18 cellular contexts compared by ENCODE assay signal in the genomic region with DNA sequence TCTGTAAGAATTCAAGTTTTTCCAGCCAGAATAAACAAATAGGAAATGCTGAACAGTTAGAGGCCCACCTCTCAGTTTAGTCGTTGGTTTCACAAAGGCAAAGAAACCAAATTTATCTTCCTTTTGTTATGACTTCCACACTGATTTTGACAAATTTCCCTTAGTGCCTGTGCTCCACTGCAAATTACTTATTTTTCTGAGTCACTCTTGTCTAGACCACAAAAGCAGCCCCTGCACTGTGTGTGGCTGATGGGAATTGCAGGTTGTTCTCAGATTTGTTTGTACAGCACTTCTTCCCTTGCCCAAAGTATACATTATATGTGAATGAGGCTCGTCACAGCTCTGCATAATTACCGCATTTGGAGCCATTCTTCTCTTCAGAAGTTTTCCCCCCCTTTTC.
DNase-seq lines count a peak whose midpoint lies in the region; ATAC-seq, FAIRE-seq and TF ChIP-seq lines count a peak whose summit lies in the region.
"Had no signal": no experiment of that assay in that cellular context is flagged by ENCODE, and none has a peak within 500 bp of the region (broad histone marks: within the 10 kb centered on the region; RNA-seq: fewer than 3 reads in every experiment).

No MANE protein-coding gene starts in this region.

- peak overlapping the region; percentile 28 for H4K8ac ChIP-seq in mesendoderm (ENCODE audit: low read depth, low read length)

- ATAC-seq in activated T-cell treated with anti-CD3 and anti-CD28 coated beads, Interleukin-2, amount 50 U/mL, for 72 hours (replicated peaks in 1 of 2) = no peak
- ATAC-seq in right cardiac atrium = no peak
- ATAC-seq: body of pancreas; effector memory CD8-positive, alpha-beta T cell; heart left ventricle had no signal

- intact Hi-C loops in right cardiac atrium (cut with DNase I) = no loop called here

- H4K20me1 ChIP-seq in astrocyte (ENCODE audit: insufficient read depth, low read length) = no peaks in the 10 kb centered on the region

- H3K79me2 ChIP-seq in astrocyte (ENCODE audit: insufficient read depth, low read length) (no peaks in the 10 kb centered on the region), mesendoderm (ENCODE audit: control insufficient read depth, insufficient read depth, low read length) (no peaks in the 10 kb centered on the region)

- H3K9ac ChIP-seq in astrocyte (ENCODE audit: low read length) (peak overlapping the region; percentile 45), mesendoderm (ENCODE audit: low read length) (no peak overlapping the region)

- H3K27ac Mint-ChIP-seq in astrocyte (ENCODE audit: unreplicated experiment) = peak overlapping the region; percentile 68
- no peak overlapping the region for H3K27ac Mint-ChIP-seq in activated T-cell treated with anti-CD3 and anti-CD28 coated beads, Interleukin-2, amount 50 U/mL, for 72 hours
- H3K27ac Mint-ChIP-seq: activated CD4-positive, alpha-beta T cell treated with anti-CD3 and anti-CD28 coated beads, Interleukin-2, amount 10 ng/mL, durations not matched to agents 24 days and 14 days; CD4-positive, alpha-beta T cell; effector memory CD8-positive, alpha-beta T cell; nephron had no signal

- peak; percentile 61 for DNase-seq in ELR (ENCODE audit: low read depth)
- DNase-seq in NCI-H2081 treated with DMSO at 0.1 percent for 48 hours (lab: John Stamatoyannopoulos, UW) = peak; percentile 68
- DNase-seq in astrocyte (ENCODE audit: low read depth) = peak; percentile 93
- DNase-seq in mesendoderm = no peak
- no peak for DNase-seq in activated T-cell treated with anti-CD3 and anti-CD28 coated beads, Interleukin-2, amount 50 U/mL, for 72 hours
- no peak for DNase-seq in NCI-H1436 (lab: John Stamatoyannopoulos, UW)
- DNase-seq in right cardiac atrium = no peak
- no peak for DNase-seq in activated T-cell treated with anti-CD3 and anti-CD28 coated beads, Interleukin-2, amount 50 U/mL, for 1 hour
- DNase-seq: activated CD4-positive, alpha-beta T cell treated with anti-CD3 and anti-CD28 coated beads, Interleukin-2, amount 10 ng/mL, durations not matched to agents 24 days and 14 days; body of pancreas; CD4-positive, alpha-beta T cell; effector memory CD8-positive, alpha-beta T cell; heart left ventricle; NCI-H2029 treated with DMSO at 0.1 percent for 48 hours; RPMI8226; spleen; T-helper 9 cell had no signal

- H3K4me2 ChIP-seq in astrocyte (ENCODE audit: low read length) = peak overlapping the region; percentile 81
- H3K4me2 ChIP-seq in mesendoderm (ENCODE audit: low read length) = no peak overlapping the region

- no peaks in the 10 kb centered on the region for H3K27me3 ChIP-seq in astrocyte (ENCODE audit: insufficient read depth, low read length)
- no peaks in the 10 kb centered on the region for H3K27me3 ChIP-seq in mesendoderm (ENCODE audit: insufficient read depth, low read length, poor library complexity)
- H3K27me3 ChIP-seq in right cardiac atrium (ENCODE audit: control insufficient read depth, insufficient read depth) = no peaks in the 10 kb centered on the region
- H3K27me3 ChIP-seq: body of pancreas, heart left ventricle, spleen had no signal

- H3K9me3 Mint-ChIP-seq in astrocyte (ENCODE audit: unreplicated experiment) = no peaks in the 10 kb centered on the region
- peaks cover 0 to 3% of the 10 kb centered on the region in 2 donors for H3K9me3 Mint-ChIP-seq in activated T-cell treated with anti-CD3 and anti-CD28 coated beads, Interleukin-2, amount 50 U/mL, for 72 hours
- H3K9me3 Mint-ChIP-seq: activated CD4-positive, alpha-beta T cell treated with anti-CD3 and anti-CD28 coated beads, Interleukin-2, amount 10 ng/mL, durations not matched to agents 24 days and 14 days; CD4-positive, alpha-beta T cell; nephron had no signal

- peak overlapping the region; percentile 20 for H3K18ac ChIP-seq in mesendoderm (ENCODE audit: low read length)

- peak overlapping the region; percentile 23 for H2BK5ac ChIP-seq in mesendoderm (ENCODE audit: low read length)

- H3K27me3 Mint-ChIP-seq in astrocyte (ENCODE audit: low read depth, unreplicated experiment) = no peaks in the 10 kb centered on the region
- peaks cover 7% of the 10 kb centered on the region for H3K27me3 Mint-ChIP-seq in activated T-cell treated with anti-CD3 and anti-CD28 coated beads, Interleukin-2, amount 50 U/mL, for 72 hours (ENCODE audit: low read depth)
- H3K27me3 Mint-ChIP-seq: activated CD4-positive, alpha-beta T cell treated with anti-CD3 and anti-CD28 coated beads, Interleukin-2, amount 10 ng/mL, durations not matched to agents 24 days and 14 days; CD4-positive, alpha-beta T cell; effector memory CD8-positive, alpha-beta T cell had no signal

- FAIRE-seq in astrocyte (lab: Jason Lieb, UNC) = peak; percentile 41

- H4K5ac ChIP-seq in mesendoderm (ENCODE audit: low read length) = no peak overlapping the region

- H3K9me3 ChIP-seq in astrocyte (ENCODE audit: insufficient read depth, low read depth, low read length) (no peaks in the 10 kb centered on the region), right cardiac atrium (ENCODE audit: control insufficient read depth, low read length) (no peaks in the 10 kb centered on the region)
- H3K9me3 ChIP-seq: body of pancreas, heart left ventricle, spleen had no signal

- no CpG with 5 or more reads among the region's 3 CpGs for WGBS in mesendoderm (ENCODE audit: extremely low coverage, insufficient coverage, low lambda C conversion rate)
- 75% methylated on average over 3 of the region's 3 CpGs for WGBS in right cardiac atrium

- H3K4me1 Mint-ChIP-seq in astrocyte (ENCODE audit: low read depth, unreplicated experiment) = peaks cover 54% of the 10 kb centered on the region
- no peaks in the 10 kb centered on the region for H3K4me1 Mint-ChIP-seq in activated T-cell treated with anti-CD3 and anti-CD28 coated beads, Interleukin-2, amount 50 U/mL, for 72 hours (ENCODE audit: low read depth)
- H3K4me1 Mint-ChIP-seq: activated CD4-positive, alpha-beta T cell treated with anti-CD3 and anti-CD28 coated beads, Interleukin-2, amount 10 ng/mL, durations not matched to agents 24 days and 14 days; nephron had no signal

- no peak overlapping the region for H3K23ac ChIP-seq in mesendoderm (ENCODE audit: low read length)

- no peak overlapping the region for H3K56ac ChIP-seq in mesendoderm (ENCODE audit: low read length)

- no peaks in the 10 kb centered on the region for H3K36me3 ChIP-seq in astrocyte (ENCODE audit: insufficient read depth, low read length)
- no peaks in the 10 kb centered on the region for H3K36me3 ChIP-seq in mesendoderm (ENCODE audit: control insufficient read depth, insufficient read depth, low read length)
- H3K36me3 ChIP-seq: heart left ventricle, spleen had no signal

- H3K4ac ChIP-seq in mesendoderm (ENCODE audit: low read depth, low read length) = no peak overlapping the region

- H3K4me3 Mint-ChIP-seq in astrocyte (ENCODE audit: unreplicated experiment) = no peak overlapping the region
- H3K4me3 Mint-ChIP-seq in activated T-cell treated with anti-CD3 and anti-CD28 coated beads, Interleukin-2, amount 50 U/mL, for 72 hours = no peak overlapping the region
- H3K4me3 Mint-ChIP-seq: activated CD4-positive, alpha-beta T cell treated with anti-CD3 and anti-CD28 coated beads, Interleukin-2, amount 10 ng/mL, durations not matched to agents 24 days and 14 days; CD4-positive, alpha-beta T cell; effector memory CD8-positive, alpha-beta T cell; nephron had no signal

- H2BK120ac ChIP-seq in mesendoderm (ENCODE audit: low read depth, low read length) = no peak overlapping the region

- H3K4me1 ChIP-seq in astrocyte (ENCODE audit: insufficient read depth, low read length) = peaks cover 29% of the 10 kb centered on the region
- H3K4me1 ChIP-seq in mesendoderm (ENCODE audit: control insufficient read depth, low read depth, low read length) = peaks cover 13% of the 10 kb centered on the region
- no peaks in the 10 kb centered on the region for H3K4me1 ChIP-seq in right cardiac atrium (ENCODE audit: control insufficient read depth, insufficient read depth, low read length)
- H3K4me1 ChIP-seq: body of pancreas, heart left ventricle, spleen had no signal

- no peaks in the 10 kb centered on the region for H3K36me3 Mint-ChIP-seq in astrocyte (ENCODE audit: low read depth, unreplicated experiment)
- H3K36me3 Mint-ChIP-seq in activated T-cell treated with anti-CD3 and anti-CD28 coated beads, Interleukin-2, amount 50 U/mL, for 72 hours (ENCODE audit: insufficient read depth in 2 of 2) = no peaks in the 10 kb centered on the region

- no peak for TF ChIP-seq CTCF in astrocyte (IDR thresholded peaks at IDR 0.05; ENCODE audit: insufficient read depth, low read depth, low read length)

- H3K4me3 ChIP-seq in astrocyte (ENCODE audit: insufficient read depth, low read depth, low read length) = peak overlapping the region; percentile 13
- no peak overlapping the region for H3K4me3 ChIP-seq in mesendoderm (ENCODE audit: low read length)
- no peak overlapping the region for H3K4me3 ChIP-seq in right cardiac atrium (ENCODE audit: low read length)
- H3K4me3 ChIP-seq: body of pancreas, heart left ventricle, spleen had no signal

- H2BK15ac ChIP-seq in mesendoderm (replicated peaks; ENCODE audit: low read depth) = peak overlapping the region; percentile 13

- H2AK5ac ChIP-seq in mesendoderm (ENCODE audit: low read length) = no peak overlapping the region

- no peaks in the 10 kb centered on the region for H3K79me1 ChIP-seq in mesendoderm (ENCODE audit: low read length)

- H3K27ac ChIP-seq in astrocyte (ENCODE audit: low read depth, low read length) = peak overlapping the region; percentile 57
- H3K27ac ChIP-seq in mesendoderm (ENCODE audit: low read depth, low read length) = no peak overlapping the region
- H3K27ac ChIP-seq in right cardiac atrium (ENCODE audit: low read length) = no peak overlapping the region
- H3K27ac ChIP-seq: body of pancreas, heart left ventricle, spleen had no signal

- H2AFZ ChIP-seq in astrocyte (ENCODE audit: low read depth, low read length) = no peak overlapping the region

Comparison
In these comparisons a context has a peak if more than half of its experiments do, and no peak if none do; other contexts are left out.
1. DNase-seq: peak in ELR (single experiment), NCI-H2081 treated with DMSO at 0.1 percent for 48 hours (single experiment) and astrocyte (single experiment); none in mesendoderm (single experiment), activated T-cell treated with anti-CD3 and anti-CD28 coated beads, Interleukin-2, amount 50 U/mL, for 72 hours (0 of 2), NCI-H1436 (single experiment), right cardiac atrium (0 of 3) and activated T-cell treated with anti-CD3 and anti-CD28 coated beads, Interleukin-2, amount 50 U/mL, for 1 hour (single experiment).